Comparison of ENCODE assay signal across 21 cellular contexts in the genomic region with DNA sequence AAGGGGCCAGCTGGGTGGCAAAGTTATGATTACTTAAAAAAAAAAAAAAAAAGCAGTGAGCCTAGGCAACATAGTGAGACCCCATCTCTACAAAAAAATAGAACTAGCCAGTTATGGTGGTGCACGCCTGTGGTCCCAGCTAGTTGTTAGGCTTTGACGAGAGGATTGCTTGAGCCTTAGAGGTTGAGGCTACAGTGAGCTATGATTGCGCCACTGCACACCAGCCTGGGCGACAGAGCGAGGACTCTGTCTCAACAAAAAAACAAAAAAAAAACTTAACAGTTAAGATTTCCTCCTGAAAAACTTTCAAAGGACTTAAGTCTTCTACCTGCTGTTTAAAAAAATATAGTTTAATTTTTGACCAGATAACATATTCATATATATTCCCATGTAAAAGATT. TPM values are rescaled to one million over a fixed set of nuclear protein-coding genes. Genes with fewer than 3 reads are reported as not detected.
"Had no signal": no experiment of that assay in that cellular context is flagged by ENCODE, and none has a peak within 500 bp of the region (broad histone marks: within the 10 kb centered on the region; RNA-seq: fewer than 3 reads in every experiment).

No MANE protein-coding gene starts in this region.

- DNase-seq: activated CD4-positive, alpha-beta T cell treated with anti-CD3 and anti-CD28 coated beads, Interleukin-2, amount 10 ng/mL, durations not matched to agents 7 days and 5 days; activated CD8-positive, alpha-beta memory T cell treated with anti-CD3 and anti-CD28 coated beads for 24 hours; activated naive CD8-positive, alpha-beta T cell treated with anti-CD3 and anti-CD28 coated beads, Interleukin-2, amount 10 ng/mL, durations not matched to agents 7 days and 5 days; anterior cingulate cortex; brain microvascular endothelial cell; effector CD4-positive, alpha-beta T cell; kidney glomerular epithelial cell; left ventricle myocardium superior; mesenchymal stem cell; stimulated activated CD4-positive, alpha-beta T cell treated with anti-CD3 and anti-CD28 coated beads, Interleukin-4, amount 100 ng/mL, for 4 hours; stimulated activated CD8-positive, alpha-beta memory T cell treated with anti-CD3 and anti-CD28 coated beads, Interleukin-4, amount 100 ng/mL, for 48 hours; stimulated activated naive CD4-positive, alpha-beta T cell treated with Interleukin-2 at 50 U/mL for 16 hours; substantia nigra had no signal

- ATAC-seq: left ventricle myocardium superior; natural killer cell treated with Interleukin-12 subunit alpha and Interleukin-12 subunit beta and Interleukin-15 and Interleukin-18, amount 100 ng/mL, for 72 hours had no signal

- H3K36me3 ChIP-seq: brain microvascular endothelial cell, esophagus muscularis mucosa, right atrium auricular region, tibial nerve had no signal

- H3K9me3 ChIP-seq: right atrium auricular region had no signal

- H3K27ac ChIP-seq: brain microvascular endothelial cell, coronary artery, esophagus muscularis mucosa, right atrium auricular region, skin epidermis, tibial nerve had no signal

- H3K27me3 ChIP-seq: brain microvascular endothelial cell, right atrium auricular region, tibial nerve had no signal

- H3K4me3 ChIP-seq: coronary artery, esophagus muscularis mucosa, right atrium auricular region, skin epidermis, tibial nerve had no signal

- H3K4me1 ChIP-seq: esophagus muscularis mucosa, right atrium auricular region, tibial nerve had no signal

RNA-seq across cellular contexts. Expression of a gene that starts 2.4 kb away (rescaled TPM):
- total RNA-seq: activated CD4-positive, alpha-beta T cell treated with anti-CD3 and anti-CD28 coated beads, Interleukin-2, amount 10 ng/mL, durations not matched to agents 7 days and 5 days; activated naive CD8-positive, alpha-beta T cell treated with anti-CD3 and anti-CD28 coated beads, Interleukin-2, amount 10 ng/mL, durations not matched to agents 7 days and 5 days; esophagus muscularis mucosa; left ventricle myocardium superior; mucosa of gallbladder; natural killer cell treated with Interleukin-12 subunit alpha and Interleukin-12 subunit beta and Interleukin-15 and Interleukin-18, amount 100 ng/mL, for 72 hours; right atrium auricular region; T-helper 2 cell treated with Interferon-gamma antibody and Interleukin-4, amounts not matched to agents 100 ng/mL and 5 ng/mL, for 36 hours; tibial nerve had no signal

RNA-seq across cellular contexts. Expression of a gene that starts 57.5 kb away (rescaled TPM):
- total RNA-seq: right atrium auricular region, tibial nerve had no signal
